In genomic region chr22:42236848-42237247, GRCh38 we compare ENCODE assay signal across 18 cellular contexts. TPM values are rescaled to one million over a fixed set of nuclear protein-coding genes. Genes with fewer than 3 reads are reported as not detected.
A peak's percentile ranks its signal among the peaks of the same experiment; 100 is the strongest.
DNase-seq lines count a peak whose midpoint lies in the region; ATAC-seq, FAIRE-seq and TF ChIP-seq lines count a peak whose summit lies in the region.
"Had no signal": no experiment of that assay in that cellular context is flagged by ENCODE, and none has a peak within 500 bp of the region (broad histone marks: within the 10 kb centered on the region; RNA-seq: fewer than 3 reads in every experiment).

No MANE protein-coding gene starts in this region.

- no peak for TF ChIP-seq POLR2A in GM12892 (IDR thresholded peaks at IDR 0.05; ENCODE audit: low read depth, low read length)

- no peak for FAIRE-seq in astrocyte (lab: Jason Lieb, UNC)
- FAIRE-seq in GM12892 (lab: Jason Lieb, UNC), result no peak
- FAIRE-seq: A204.1 had no signal

- DNase-seq in Daoy (ENCODE audit: low read depth) (peak; percentile 11), MG63 (peak; percentile 29), astrocyte (ENCODE audit: low read depth) (peak; percentile 62), GM12892 (ENCODE audit: insufficient read length) (no peak), C1 segment of cervical spinal cord (lab: John Stamatoyannopoulos, UW) (no peak)
- DNase-seq: CD8-positive, alpha-beta memory T cell; DMS 273 treated with DMSO at 0.1 percent for 48 hours; GDM1; GOT3; KG1 had no signal

- no peaks in the 10 kb centered on the region for H3K4me1 ChIP-seq in astrocyte (ENCODE audit: insufficient read depth, low read length)
- H3K4me1 ChIP-seq: Caco-2, HAP-1 had no signal

- H4K20me1 ChIP-seq in astrocyte (ENCODE audit: insufficient read depth, low read length), result peaks cover 82% of the 10 kb centered on the region

- no peak for ATAC-seq in GM19463 (IDR thresholded peaks at IDR 0.05; ENCODE audit: unreplicated experiment)
- no peak for ATAC-seq in GM21526 (IDR thresholded peaks at IDR 0.05; ENCODE audit: low FRiP score, unreplicated experiment)

- peaks cover 63% of the 10 kb centered on the region for H3K79me2 ChIP-seq in astrocyte (ENCODE audit: insufficient read depth, low read length)

- no peaks in the 10 kb centered on the region for H3K27me3 Mint-ChIP-seq in astrocyte (ENCODE audit: low read depth, unreplicated experiment)
- H3K27me3 Mint-ChIP-seq: B cell; CD8-positive, alpha-beta memory T cell; IgD-negative memory B cell had no signal

- no peak overlapping the region for H3K9ac ChIP-seq in astrocyte (ENCODE audit: low read length)

- H3K4me2 ChIP-seq in astrocyte (ENCODE audit: low read length), result no peak overlapping the region

- H3K4me3 Mint-ChIP-seq in astrocyte (ENCODE audit: unreplicated experiment), result no peak overlapping the region
- H3K4me3 Mint-ChIP-seq: B cell, IgD-negative memory B cell had no signal

- peaks cover 10% of the 10 kb centered on the region for H3K36me3 Mint-ChIP-seq in astrocyte (ENCODE audit: low read depth, unreplicated experiment)

- peaks cover 17% of the 10 kb centered on the region for H3K9me3 ChIP-seq in MG63
- H3K9me3 ChIP-seq in astrocyte (ENCODE audit: insufficient read depth, low read depth, low read length), result no peaks in the 10 kb centered on the region
- H3K9me3 ChIP-seq: Caco-2 had no signal

- peaks cover 11% of the 10 kb centered on the region for H3K9me3 Mint-ChIP-seq in astrocyte (ENCODE audit: unreplicated experiment)
- H3K9me3 Mint-ChIP-seq: IgD-negative memory B cell had no signal

- H3K4me1 Mint-ChIP-seq in astrocyte (ENCODE audit: low read depth, unreplicated experiment), result peaks cover 5% of the 10 kb centered on the region

- H3K36me3 ChIP-seq in MG63 (peaks cover 10% of the 10 kb centered on the region), astrocyte (ENCODE audit: insufficient read depth, low read length) (no peaks in the 10 kb centered on the region)
- H3K36me3 ChIP-seq: HAP-1 had no signal

- H3K27me3 ChIP-seq in MG63 (no peaks in the 10 kb centered on the region), astrocyte (ENCODE audit: insufficient read depth, low read length) (no peaks in the 10 kb centered on the region)

- no peak overlapping the region for H3K27ac ChIP-seq in astrocyte (ENCODE audit: low read depth, low read length)
- H3K27ac ChIP-seq: C4-2B had no signal

- no peak overlapping the region for H3K27ac Mint-ChIP-seq in astrocyte (ENCODE audit: unreplicated experiment)
- H3K27ac Mint-ChIP-seq: B cell, IgD-negative memory B cell had no signal

- no peak for TF ChIP-seq CTCF in astrocyte (IDR thresholded peaks at IDR 0.05; ENCODE audit: insufficient read depth, low read depth, low read length)

- H2AFZ ChIP-seq in astrocyte (ENCODE audit: low read depth, low read length), result no peak overlapping the region

- H3K4me3 ChIP-seq in MG63 (no peak overlapping the region), astrocyte (ENCODE audit: insufficient read depth, low read depth, low read length) (no peak overlapping the region)
- H3K4me3 ChIP-seq: HAP-1 had no signal

RNA-seq across cellular contexts. Expression of gene TCF20, which starts 33.6 kb away (rescaled TPM):
- total RNA-seq in Daoy (2014; rRNA removed; shearing (Covaris generic)), result 24.3 and 29.7 TPM in 2 replicates
- total RNA-seq in MG63 (2014; rRNA removed; shearing (Covaris generic); ENCODE audit: low replicate concordance), result 9.6 and 13.0 TPM in 2 replicates
- total RNA-seq in astrocyte, result 37.3 and 37.6 TPM in 2 replicates
- polyA plus RNA-seq in GM12892 (2012; ENCODE audit: missing spikeins), result 14.2 TPM

Comparison
In these comparisons a context has a peak if more than half of its experiments do, and no peak if none do; other contexts are left out.
1. DNase-seq: peak in Daoy (single experiment), MG63 (single experiment) and astrocyte (single experiment); none in GM12892 (single experiment) and C1 segment of cervical spinal cord (0 of 14).